1 cellular context compared by ENCODE assay signal in genomic region chr9:87556039-87556438, GRCh38.
TF ChIP-seq lines count a peak whose summit lies in the region.

No MANE protein-coding gene starts in this region.

TF ChIP-seq in HepG2, 621 proteins besides CTCF, POLR2A, EP300 and RAD21 (continued from another document):
- TF ChIP-seq ZFP36 (IDR thresholded peaks at IDR 0.05; ENCODE audit: borderline replicate concordance, low read depth, low read length, partially characterized antibody) (no peak), ZBTB8A (CRISPR knock-in tag; IDR thresholded peaks at IDR 0.05; ENCODE audit: borderline replicate concordance, low read depth) (no peak), KLF13 (CRISPR knock-in tag; IDR thresholded peaks at IDR 0.05) (no peak)
- TF ChIP-seq, protein P1, sequence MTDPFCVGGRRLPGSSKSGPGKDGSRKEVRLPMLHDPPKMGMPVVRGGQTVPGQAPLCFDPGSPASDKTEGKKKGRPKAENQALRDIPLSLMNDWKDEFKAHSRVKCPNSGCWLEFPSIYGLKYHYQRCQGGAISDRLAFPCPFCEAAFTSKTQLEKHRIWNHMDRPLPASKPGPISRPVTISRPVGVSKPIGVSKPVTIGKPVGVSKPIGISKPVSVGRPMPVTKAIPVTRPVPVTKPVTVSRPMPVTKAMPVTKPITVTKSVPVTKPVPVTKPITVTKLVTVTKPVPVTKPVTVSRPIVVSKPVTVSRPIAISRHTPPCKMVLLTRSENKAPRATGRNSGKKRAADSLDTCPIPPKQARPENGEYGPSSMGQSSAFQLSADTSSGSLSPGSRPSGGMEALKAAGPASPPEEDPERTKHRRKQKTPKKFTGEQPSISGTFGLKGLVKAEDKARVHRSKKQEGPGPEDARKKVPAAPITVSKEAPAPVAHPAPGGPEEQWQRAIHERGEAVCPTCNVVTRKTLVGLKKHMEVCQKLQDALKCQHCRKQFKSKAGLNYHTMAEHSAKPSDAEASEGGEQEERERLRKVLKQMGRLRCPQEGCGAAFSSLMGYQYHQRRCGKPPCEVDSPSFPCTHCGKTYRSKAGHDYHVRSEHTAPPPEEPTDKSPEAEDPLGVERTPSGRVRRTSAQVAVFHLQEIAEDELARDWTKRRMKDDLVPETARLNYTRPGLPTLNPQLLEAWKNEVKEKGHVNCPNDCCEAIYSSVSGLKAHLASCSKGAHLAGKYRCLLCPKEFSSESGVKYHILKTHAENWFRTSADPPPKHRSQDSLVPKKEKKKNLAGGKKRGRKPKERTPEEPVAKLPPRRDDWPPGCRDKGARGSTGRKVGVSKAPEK (CRISPR knock-in tag; IDR thresholded peaks at IDR 0.05; ENCODE audit: borderline replicate concordance), result no peak
